ENCODE assay signal across 9 cellular contexts in the genomic region with DNA sequence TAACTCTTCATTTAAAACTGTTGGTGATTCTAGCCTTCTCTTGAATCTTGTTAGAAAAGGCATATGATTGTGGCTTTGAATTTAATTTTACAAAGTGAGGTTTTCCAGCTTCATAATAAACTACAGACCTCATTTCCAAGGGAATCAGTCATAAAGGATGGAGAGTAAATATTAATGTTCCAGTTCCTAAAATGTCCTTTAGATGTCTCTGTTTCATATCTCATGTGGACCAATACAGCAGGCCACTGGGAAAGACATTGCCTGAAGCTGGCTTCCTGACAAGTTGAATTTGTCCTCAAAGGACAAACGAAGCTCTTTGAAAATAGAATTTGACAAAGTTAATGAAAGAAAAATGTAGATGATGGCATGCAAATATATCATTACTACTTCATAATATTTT.
DNase-seq lines count a peak whose midpoint lies in the region; ATAC-seq and TF ChIP-seq lines count a peak whose summit lies in the region.
"Had no signal": no experiment of that assay in that cellular context is flagged by ENCODE, and none has a peak within 500 bp of the region (broad histone marks: within the 10 kb centered on the region; RNA-seq: fewer than 3 reads in every experiment).

No MANE protein-coding gene starts in this region.

- no peaks in the 10 kb centered on the region for H3K27me3 Mint-ChIP-seq in activated T-helper 1 cell treated with anti-CD3 and anti-CD28 coated beads, Interleukin-12 subunit alpha, Interleukin-12 subunit beta, Interleukin-2, Interleukin-4 antibody, amounts not matched to agents 30 ng/mL and 10 ng/mL and 1 ng/mL, durations not matched to agents 14 hours and 24 hours and 36 hours (ENCODE audit: insufficient read depth)

- DNase-seq in CD1c-positive myeloid dendritic cell (ENCODE audit: extremely low spot score) (peak; percentile 48), H4 (ENCODE audit: low spot score) (peak; percentile 59), NCI-H446 treated with DMSO at 0.1 percent for 48 hours (lab: John Stamatoyannopoulos, UW) (peak; percentile 9), choroid plexus epithelial cell (ENCODE audit: low read depth) (peak; percentile 82), lung (ENCODE audit: low spot score) (no peak)
- no peak for DNase-seq in activated T-helper 1 cell treated with anti-CD3 and anti-CD28 coated beads, Interleukin-12 subunit alpha, Interleukin-12 subunit beta, Interleukin-2, Interleukin-4 antibody, amounts not matched to agents 30 ng/mL and 10 ng/mL and 1 ng/mL, durations not matched to agents 14 hours and 24 hours and 36 hours (ENCODE audit: low spot score)

- no peaks in the 10 kb centered on the region for H3K27me3 ChIP-seq in lung (ENCODE audit: control insufficient read depth, insufficient read depth)

- no peak overlapping the region for H3K27ac ChIP-seq in lung (ENCODE audit: low read depth in 1 of 2, low read length in 1 of 2)

- TF ChIP-seq CTCF in choroid plexus epithelial cell (conservative IDR thresholded peaks at IDR 0.05; ENCODE audit: low read depth, low read length) = peak; percentile 71
- TF ChIP-seq CTCF in lung (IDR thresholded peaks at IDR 0.05; ENCODE audit: control extremely low read depth, extremely low read depth) = peak; percentile 10

- 5 to 10% methylated on average over 1 of the region's 1 CpG for WGBS in lung, 2 donors

- H3K4me3 ChIP-seq in choroid plexus epithelial cell (ENCODE audit: low read depth, low read length) = no peak overlapping the region
- no peak overlapping the region for H3K4me3 ChIP-seq in lung

- no peaks in the 10 kb centered on the region for H3K9me3 ChIP-seq in lung (ENCODE audit: control insufficient read depth in 2 of 2, insufficient read depth in 1 of 2, low read length in 1 of 2)

- ATAC-seq in lung (ENCODE audit: insufficient read depth, low FRiP score) (no peak), HG03039 (IDR thresholded peaks at IDR 0.05; ENCODE audit: unreplicated experiment) (no peak), GM19455 (IDR thresholded peaks at IDR 0.05; ENCODE audit: unreplicated experiment) (no peak)

- intact Hi-C loops in activated T-helper 1 cell treated with anti-CD3 and anti-CD28 coated beads, Interleukin-12 subunit alpha, Interleukin-12 subunit beta, Interleukin-2, Interleukin-4 antibody, amounts not matched to agents 30 ng/mL and 10 ng/mL and 1 ng/mL, durations not matched to agents 14 hours and 24 hours and 36 hours (cut with micrococcal nuclease) = no loop called here

- H3K9me3 Mint-ChIP-seq in activated T-helper 1 cell treated with anti-CD3 and anti-CD28 coated beads, Interleukin-12 subunit alpha, Interleukin-12 subunit beta, Interleukin-2, Interleukin-4 antibody, amounts not matched to agents 30 ng/mL and 10 ng/mL and 1 ng/mL, durations not matched to agents 14 hours and 24 hours and 36 hours = no peaks in the 10 kb centered on the region
- H3K9me3 Mint-ChIP-seq: stimulated activated naive CD8-positive, alpha-beta T cell treated with anti-CD3 and anti-CD28 coated beads, Interleukin-15, Interleukin-2, amounts not matched to agents 100 ng/mL and 50 ng/mL, for 24 hours had no signal

- H3K4me1 ChIP-seq in lung (ENCODE audit: control insufficient read depth in 2 of 2, insufficient read depth in 2 of 2, low read length in 2 of 2) = no peaks in the 10 kb centered on the region

- no peaks in the 10 kb centered on the region for H3K36me3 ChIP-seq in lung (ENCODE audit: control insufficient read depth in 2 of 2, insufficient read depth in 2 of 2, low read length in 2 of 2)

- no peak overlapping the region for H3K27ac Mint-ChIP-seq in activated T-helper 1 cell treated with anti-CD3 and anti-CD28 coated beads, Interleukin-12 subunit alpha, Interleukin-12 subunit beta, Interleukin-2, Interleukin-4 antibody, amounts not matched to agents 30 ng/mL and 10 ng/mL and 1 ng/mL, durations not matched to agents 14 hours and 24 hours and 36 hours
- H3K27ac Mint-ChIP-seq: stimulated activated naive CD8-positive, alpha-beta T cell treated with anti-CD3 and anti-CD28 coated beads, Interleukin-15, Interleukin-2, amounts not matched to agents 100 ng/mL and 50 ng/mL, for 24 hours had no signal

- H3K4me1 Mint-ChIP-seq in activated T-helper 1 cell treated with anti-CD3 and anti-CD28 coated beads, Interleukin-12 subunit alpha, Interleukin-12 subunit beta, Interleukin-2, Interleukin-4 antibody, amounts not matched to agents 30 ng/mL and 10 ng/mL and 1 ng/mL, durations not matched to agents 14 hours and 24 hours and 36 hours (ENCODE audit: low read depth) = no peaks in the 10 kb centered on the region

- H3K4me3 Mint-ChIP-seq in activated T-helper 1 cell treated with anti-CD3 and anti-CD28 coated beads, Interleukin-12 subunit alpha, Interleukin-12 subunit beta, Interleukin-2, Interleukin-4 antibody, amounts not matched to agents 30 ng/mL and 10 ng/mL and 1 ng/mL, durations not matched to agents 14 hours and 24 hours and 36 hours = no peak overlapping the region
- H3K4me3 Mint-ChIP-seq: stimulated activated naive CD8-positive, alpha-beta T cell treated with anti-CD3 and anti-CD28 coated beads, Interleukin-15, Interleukin-2, amounts not matched to agents 100 ng/mL and 50 ng/mL, for 24 hours had no signal

- no peaks in the 10 kb centered on the region for H3K36me3 Mint-ChIP-seq in activated T-helper 1 cell treated with anti-CD3 and anti-CD28 coated beads, Interleukin-12 subunit alpha, Interleukin-12 subunit beta, Interleukin-2, Interleukin-4 antibody, amounts not matched to agents 30 ng/mL and 10 ng/mL and 1 ng/mL, durations not matched to agents 14 hours and 24 hours and 36 hours (ENCODE audit: low read depth)

Comparison
In these comparisons a context has a peak if more than half of its experiments do, and no peak if none do; other contexts are left out.
1. DNase-seq: peak in CD1c-positive myeloid dendritic cell (single experiment), H4 (single experiment), NCI-H446 treated with DMSO at 0.1 percent for 48 hours (single experiment) and choroid plexus epithelial cell (single experiment); none in lung (single experiment) and activated T-helper 1 cell treated with anti-CD3 and anti-CD28 coated beads, Interleukin-12 subunit alpha, Interleukin-12 subunit beta, Interleukin-2, Interleukin-4 antibody, amounts not matched to agents 30 ng/mL and 10 ng/mL and 1 ng/mL, durations not matched to agents 14 hours and 24 hours and 36 hours (single experiment).